ENCODE assay signal across 8 cellular contexts in the genomic region with DNA sequence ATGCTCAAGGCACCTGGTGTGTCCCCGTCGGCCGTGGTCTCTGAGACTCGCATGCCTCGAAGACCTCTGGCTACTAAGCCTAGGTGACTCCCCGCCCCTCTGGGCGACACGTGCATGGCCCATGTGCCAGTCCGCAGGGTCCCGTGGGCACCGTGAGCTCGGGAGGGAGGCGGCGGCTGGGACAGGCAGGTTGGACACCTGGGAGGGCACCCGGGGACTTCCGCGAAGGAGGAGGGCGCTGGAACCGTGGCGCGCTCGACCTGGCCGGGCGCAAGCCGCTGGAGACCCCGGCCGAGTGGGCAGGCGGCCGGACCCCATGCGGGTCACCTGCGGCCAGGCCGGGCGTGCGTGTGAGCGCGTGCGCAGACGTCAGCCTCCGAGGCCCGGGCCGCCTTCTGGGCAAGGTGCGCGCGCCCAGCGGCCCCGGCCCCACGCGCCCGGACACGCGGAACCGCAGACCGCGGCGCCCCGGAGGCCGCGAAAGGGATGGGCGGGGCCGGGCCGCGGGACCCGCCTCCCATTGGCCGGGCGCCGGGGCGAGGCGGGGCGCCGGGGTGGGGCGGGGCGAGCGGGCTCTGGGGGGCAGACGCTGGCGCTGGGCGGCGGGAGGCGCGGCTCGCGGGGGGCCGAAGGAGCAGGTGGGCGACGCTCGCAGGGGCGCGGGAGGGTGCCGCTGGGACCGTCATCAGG.
DNase-seq lines count a peak whose midpoint lies in the region; ATAC-seq lines count a peak whose summit lies in the region.

No MANE protein-coding gene starts in this region.

- peak; percentile 88 for DNase-seq in COLO668 (lab: John Stamatoyannopoulos, UW; ENCODE audit: unreplicated experiment)
- DNase-seq in T-helper 22 cell (ENCODE audit: low read depth): peak; percentile 39
- DNase-seq in astrocyte of the hippocampus (ENCODE audit: low read depth, low spot score): peak; percentile 70
- DNase-seq in skeletal muscle cell (ENCODE audit: low read depth): no peak

- peak overlapping the region; percentile 67 for H3K4me3 ChIP-seq in iPS-15b (ENCODE audit: low read depth, low read length)
- peak overlapping the region; percentile 54 for H3K4me3 ChIP-seq in skeletal muscle cell (ENCODE audit: low read depth, low read length)

- H3K9me3 ChIP-seq in iPS-15b (ENCODE audit: control insufficient read depth, insufficient read depth, low read length): no peaks in the 10 kb centered on the region

- H3K9ac ChIP-seq in iPS-15b (ENCODE audit: low read depth, low read length): peak overlapping the region; percentile 47

- peak; percentile 79 for ATAC-seq in HG02642 (IDR thresholded peaks at IDR 0.05; ENCODE audit: poor library complexity, unreplicated experiment)
- no peak for ATAC-seq in GM21825 (IDR thresholded peaks at IDR 0.05; ENCODE audit: unreplicated experiment)
- no peak for ATAC-seq in HG03196 (IDR thresholded peaks at IDR 0.05; ENCODE audit: unreplicated experiment)

- H3K27me3 ChIP-seq in iPS-15b (ENCODE audit: control insufficient read depth, insufficient read depth, low read length): peaks cover 38% of the 10 kb centered on the region

- peaks cover 9% of the 10 kb centered on the region for H3K4me1 ChIP-seq in iPS-15b (ENCODE audit: control insufficient read depth, insufficient read depth, low read length)

- no peaks in the 10 kb centered on the region for H3K36me3 ChIP-seq in iPS-15b (ENCODE audit: control insufficient read depth, insufficient read depth, low read length)
